ENCODE assay signal across 1 cellular context in genomic region chr20:9235518-9235917, GRCh38.
TF ChIP-seq lines count a peak whose summit lies in the region.

No MANE protein-coding gene starts in this region.

TF ChIP-seq in endothelial cell of umbilical vein, 7 proteins besides CTCF, POLR2A, EP300 and RAD21:
- TF ChIP-seq JUN (IDR thresholded peaks at IDR 0.05; ENCODE audit: borderline replicate concordance, insufficient read depth, insufficient read length, low read depth) (no peak), POLR2AphosphoS5 (IDR thresholded peaks at IDR 0.05; ENCODE audit: insufficient read depth, low read depth, low read length) (no peak), FOS (IDR thresholded peaks at IDR 0.05; ENCODE audit: borderline replicate concordance, insufficient read depth, low read length) (no peak), MYC (IDR thresholded peaks at IDR 0.05; ENCODE audit: low read depth, low read length) (no peak), EZH2 (IDR thresholded peaks at IDR 0.05; ENCODE audit: borderline replicate concordance, low read depth, low read length, severe bottlenecking) (no peak), MAX (IDR thresholded peaks at IDR 0.05; ENCODE audit: insufficient read depth, insufficient read length) (no peak), GATA2 (IDR thresholded peaks at IDR 0.05; ENCODE audit: insufficient read depth, insufficient read length, low read depth, low read length) (no peak)
